In genomic region chr7:150357277-150357676, GRCh38 we compare ENCODE assay signal across 8 cellular contexts. TPM values are rescaled to one million over a fixed set of nuclear protein-coding genes. Genes with fewer than 3 reads are reported as not detected.
A peak's percentile ranks its signal among the peaks of the same experiment; 100 is the strongest.
DNase-seq lines count a peak whose midpoint lies in the region; ATAC-seq and TF ChIP-seq lines count a peak whose summit lies in the region.

No MANE protein-coding gene starts in this region.

- in situ Hi-C loops in Panc1 (cut with HindIII; ENCODE audit: low pct_unique_long_range_greater_than_20kb, low sequenced_read_pairs) = no loop called here

- TF ChIP-seq CTCF in Panc1 (IDR thresholded peaks at IDR 0.05) (no peak), Caco-2 (IDR thresholded peaks at IDR 0.05; ENCODE audit: insufficient read depth in 1 of 2, low read depth in 1 of 2, low read length in 1 of 2, severe bottlenecking in 1 of 2, unreplicated experiment in 1 of 2) (no peak), type B pancreatic cell (conservative IDR thresholded peaks at IDR 0.05) (no peak)

- no peaks in the 10 kb centered on the region for H3K27me3 Mint-ChIP-seq in CD8-positive, alpha-beta memory T cell
- H3K27me3 Mint-ChIP-seq in activated naive CD4-positive, alpha-beta T cell treated with anti-CD3 and anti-CD28 coated beads for 36 hours (ENCODE audit: low read depth) = no peaks in the 10 kb centered on the region
- no peaks in the 10 kb centered on the region for H3K27me3 Mint-ChIP-seq in Caco-2 (ENCODE audit: insufficient read depth, unreplicated experiment)
- H3K27me3 Mint-ChIP-seq in type B pancreatic cell = no peaks in the 10 kb centered on the region

- H3K27me3 ChIP-seq in CD8-positive, alpha-beta memory T cell (ENCODE audit: insufficient read depth, low read length, poor library complexity, severe bottlenecking) = no peaks in the 10 kb centered on the region
- H3K27me3 ChIP-seq in Panc1 (ENCODE audit: control insufficient read depth, insufficient read depth, low read length) = no peaks in the 10 kb centered on the region
- no peaks in the 10 kb centered on the region for H3K27me3 ChIP-seq in Caco-2 (replicated peaks; ENCODE audit: control insufficient read depth, insufficient read depth, low read length)

- peaks cover 32 to 42% (median 37%) of the 10 kb centered on the region in 3 donors for H3K4me1 Mint-ChIP-seq in CD8-positive, alpha-beta memory T cell
- peaks cover 41% of the 10 kb centered on the region for H3K4me1 Mint-ChIP-seq in activated naive CD4-positive, alpha-beta T cell treated with anti-CD3 and anti-CD28 coated beads for 36 hours (ENCODE audit: low read depth)
- H3K4me1 Mint-ChIP-seq in Caco-2 (ENCODE audit: low read depth, unreplicated experiment) (peaks cover 11% of the 10 kb centered on the region), type B pancreatic cell (ENCODE audit: unreplicated experiment) (peaks cover 25% of the 10 kb centered on the region)

- H3K36me3 ChIP-seq in CD8-positive, alpha-beta memory T cell (ENCODE audit: insufficient read depth, low read length) = no peaks in the 10 kb centered on the region
- H3K36me3 ChIP-seq in Panc1 (ENCODE audit: control insufficient read depth, insufficient read depth, low read length) = no peaks in the 10 kb centered on the region
- no peaks in the 10 kb centered on the region for H3K36me3 ChIP-seq in Caco-2 (ENCODE audit: control insufficient read depth, insufficient read depth, low read length)

- DNase-seq in CD8-positive, alpha-beta memory T cell = peak; percentile 44 to 79 (median 62)
- DNase-seq in Panc1 (ENCODE audit: low read depth, low spot score) = no peak
- peak; percentile 82 for DNase-seq in activated naive CD4-positive, alpha-beta T cell treated with anti-CD3 and anti-CD28 coated beads for 36 hours
- DNase-seq in stimulated activated CD8-positive, alpha-beta memory T cell treated with anti-CD3 and anti-CD28 coated beads, Interleukin-12 subunit alpha, Interleukin-12 subunit beta, amount 100 ng/mL, for 4 hours (ENCODE audit: low read depth) = peak; percentile 51
- no peak for DNase-seq in Caco-2
- no peak for DNase-seq in type B pancreatic cell (ENCODE audit: extremely low spot score, unreplicated experiment)
- DNase-seq in HuH-7.5 (ENCODE audit: low spot score) = no peak

- CTCF ChIA-PET in CD8-positive, alpha-beta memory T cell (lab: Charles Lee) = interaction anchor here (0.8 to 4.0 kb wide), 6 partner anchors 20 to 65 kb away, joined by 3 to 15 read pairs (median 6); a partner anchor contains a TSS
- CTCF ChIA-PET in Panc1 (lab: Charles Lee) (interaction anchor here (1.0 kb wide), 2 partner anchors 36 to 72 kb away, joined by 3 read pairs; no protein-coding TSS in a partner anchor), Caco-2 (lab: Charles Lee) (interaction anchor here (0.5 to 0.6 kb wide), 2 partner anchors 32 to 397 kb away, joined by 3 read pairs; no protein-coding TSS in a partner anchor)
- CTCF ChIA-PET in activated naive CD4-positive, alpha-beta T cell treated with anti-CD3 and anti-CD28 coated beads for 36 hours (lab: Charles Lee) = interaction anchor here (0.6 to 4.7 kb wide), 12 partner anchors 10 to 88 kb away, joined by 3 to 22 read pairs (median 4); partner anchors contain the start of gene REPIN1

- H3K27ac ChIP-seq in CD8-positive, alpha-beta memory T cell (ENCODE audit: low read depth, low read length) = no peak overlapping the region
- peak overlapping the region; percentile 70 for H3K27ac ChIP-seq in Panc1 (ENCODE audit: low read length)

- BruUV-seq in Panc1 (replicated peaks; lab: Mats Ljungman, UMichigan) (no TSS peak), Caco-2 (replicated peaks; lab: Mats Ljungman, UMichigan) (no TSS peak)

- H3K4me1 ChIP-seq in CD8-positive, alpha-beta memory T cell (ENCODE audit: insufficient read depth, low read length) = peaks cover 27% of the 10 kb centered on the region
- peaks cover 25% of the 10 kb centered on the region for H3K4me1 ChIP-seq in Panc1 (ENCODE audit: control insufficient read depth, insufficient read depth, low read length)
- no peaks in the 10 kb centered on the region for H3K4me1 ChIP-seq in Caco-2

- intact Hi-C loops in Panc1 (cut with micrococcal nuclease; ENCODE audit: unreplicated experiment) (loop anchor here (2.0 kb wide), 1 partner anchor 64 kb away; no protein-coding TSS in a partner anchor), Caco-2 (cut with micrococcal nuclease; ENCODE audit: unreplicated experiment) (no loop called here)
- intact Hi-C loops in activated naive CD4-positive, alpha-beta T cell treated with anti-CD3 and anti-CD28 coated beads for 36 hours (cut with micrococcal nuclease) = loop anchor here (1.0 to 5.0 kb wide), 8 partner anchors 11 to 485 kb away; partner anchors contain the start of genes ACTR3C, ATP6V0E2, LRRC61 and REPIN1

- H3K4me3 Mint-ChIP-seq in CD8-positive, alpha-beta memory T cell = peak overlapping the region; percentile 43 to 84 (median 76)
- peak overlapping the region; percentile 72 for H3K4me3 Mint-ChIP-seq in activated naive CD4-positive, alpha-beta T cell treated with anti-CD3 and anti-CD28 coated beads for 36 hours
- no peak overlapping the region for H3K4me3 Mint-ChIP-seq in Caco-2 (ENCODE audit: unreplicated experiment)
- H3K4me3 Mint-ChIP-seq in type B pancreatic cell = no peak overlapping the region

- H3K9me3 ChIP-seq in CD8-positive, alpha-beta memory T cell (ENCODE audit: low read length) = no peaks in the 10 kb centered on the region
- H3K9me3 ChIP-seq in Panc1 (ENCODE audit: control insufficient read depth, insufficient read depth, low read depth, low read length) (no peaks in the 10 kb centered on the region), Caco-2 (no peaks in the 10 kb centered on the region)

- H3K4me3 ChIP-seq in CD8-positive, alpha-beta memory T cell (ENCODE audit: low read length) = peak overlapping the region; percentile 28
- H3K4me3 ChIP-seq in Panc1 (ENCODE audit: low read depth in 2 of 2, low read length in 2 of 2) (no peak overlapping the region; a peak in 1 of 4 replicates), Caco-2 (ENCODE audit: low read depth, low read length) (no peak overlapping the region)

- peak; percentile 58 for ATAC-seq in HG02763 (IDR thresholded peaks at IDR 0.05; ENCODE audit: unreplicated experiment)
- ATAC-seq in Panc1 = peak; percentile 72

- peak overlapping the region; percentile 3 to 95 (median 89) for H3K27ac Mint-ChIP-seq in CD8-positive, alpha-beta memory T cell
- peak overlapping the region; percentile 84 for H3K27ac Mint-ChIP-seq in activated naive CD4-positive, alpha-beta T cell treated with anti-CD3 and anti-CD28 coated beads for 36 hours
- no peak overlapping the region for H3K27ac Mint-ChIP-seq in Caco-2 (ENCODE audit: unreplicated experiment)
- H3K27ac Mint-ChIP-seq in type B pancreatic cell = no peak overlapping the region

- H3K36me3 Mint-ChIP-seq in CD8-positive, alpha-beta memory T cell = no peaks in the 10 kb centered on the region
- H3K36me3 Mint-ChIP-seq in activated naive CD4-positive, alpha-beta T cell treated with anti-CD3 and anti-CD28 coated beads for 36 hours (ENCODE audit: low read depth) = no peaks in the 10 kb centered on the region
- no peaks in the 10 kb centered on the region for H3K36me3 Mint-ChIP-seq in Caco-2 (ENCODE audit: insufficient read depth, unreplicated experiment)
- no peaks in the 10 kb centered on the region for H3K36me3 Mint-ChIP-seq in type B pancreatic cell

- POLR2A ChIA-PET in CD8-positive, alpha-beta memory T cell (lab: Charles Lee) = interaction anchor here (1.0 kb wide), 1 partner anchor 12 kb away, joined by 4 read pairs; the partner anchor contains the start of gene REPIN1
- POLR2A ChIA-PET in Panc1 (lab: Charles Lee) (interaction anchor here (0.6 kb wide), 1 partner anchor 10 kb away, joined by 9 read pairs; no protein-coding TSS in a partner anchor), Caco-2 (lab: Charles Lee) (no interaction called here)

- peaks cover 0 to 1% (median 0%) of the 10 kb centered on the region in 5 donors for H3K9me3 Mint-ChIP-seq in CD8-positive, alpha-beta memory T cell
- no peaks in the 10 kb centered on the region for H3K9me3 Mint-ChIP-seq in activated naive CD4-positive, alpha-beta T cell treated with anti-CD3 and anti-CD28 coated beads for 36 hours
- H3K9me3 Mint-ChIP-seq in Caco-2 (ENCODE audit: unreplicated experiment) (peaks cover 12% of the 10 kb centered on the region), type B pancreatic cell (no peaks in the 10 kb centered on the region)

RNA-seq across cellular contexts. Expression of gene REPIN1, which starts 11.3 kb away (rescaled TPM):
- total RNA-seq in CD8-positive, alpha-beta memory T cell = 10 to 100 TPM; 57.0 to 58.2 TPM
- polyA plus RNA-seq in CD8-positive, alpha-beta memory T cell = 60.8 TPM
- total RNA-seq in Panc1 (2021; ENCODE audit: unreplicated experiment) (209 TPM), Caco-2 (2022) (141 and 148 TPM in 2 replicates), type B pancreatic cell (ENCODE audit: low replicate concordance) (142 and 154 TPM in 2 replicates)
- polyA plus RNA-seq in Panc1 (2012; ENCODE audit: insufficient read length) = 158 TPM
- total RNA-seq in activated naive CD4-positive, alpha-beta T cell treated with anti-CD3 and anti-CD28 coated beads for 36 hours = 10 to 100 TPM; 45.7 to 49.3 TPM

RNA-seq across cellular contexts. Expression of gene RARRES2, which starts 15.8 kb away (rescaled TPM):
- total RNA-seq in CD8-positive, alpha-beta memory T cell = not detected
- polyA plus RNA-seq in CD8-positive, alpha-beta memory T cell = not detected
- total RNA-seq in Panc1 (2021; ENCODE audit: unreplicated experiment) (1.1 TPM), Caco-2 (2022) (not detected in 2 replicates), type B pancreatic cell (ENCODE audit: low replicate concordance) (16.3 and 109 TPM in 2 replicates)
- not detected for polyA plus RNA-seq in Panc1 (2012; ENCODE audit: insufficient read length)
- total RNA-seq in activated naive CD4-positive, alpha-beta T cell treated with anti-CD3 and anti-CD28 coated beads for 36 hours = not detected

RNA-seq across cellular contexts. Expression of gene ZNF775, which starts 21.9 kb away (rescaled TPM):
- 1 to 10 TPM; 6.0 TPM for total RNA-seq in CD8-positive, alpha-beta memory T cell
- 8.7 TPM for polyA plus RNA-seq in CD8-positive, alpha-beta memory T cell
- total RNA-seq in Panc1 (2021; ENCODE audit: unreplicated experiment) (14.7 TPM), Caco-2 (2022) (4.0 and 4.4 TPM in 2 replicates), type B pancreatic cell (ENCODE audit: low replicate concordance) (6.9 and 12.3 TPM in 2 replicates)
- 14.8 TPM for polyA plus RNA-seq in Panc1 (2012; ENCODE audit: insufficient read length)
- total RNA-seq in activated naive CD4-positive, alpha-beta T cell treated with anti-CD3 and anti-CD28 coated beads for 36 hours = 1 to 10 TPM; 4.5 to 5.2 TPM

RNA-seq across cellular contexts. Expression of gene ACTR3C, which starts 33.9 kb away (rescaled TPM):
- 1 to 10 TPM; 4.5 to 6.6 TPM for total RNA-seq in CD8-positive, alpha-beta memory T cell
- polyA plus RNA-seq in CD8-positive, alpha-beta memory T cell = 4.7 TPM
- total RNA-seq in Panc1 (2021; ENCODE audit: unreplicated experiment) (6.5 TPM), Caco-2 (2022) (8.0 and 9.2 TPM in 2 replicates), type B pancreatic cell (ENCODE audit: low replicate concordance) (4.8 and 8.7 TPM in 2 replicates)
- 2.8 TPM for polyA plus RNA-seq in Panc1 (2012; ENCODE audit: insufficient read length)
- total RNA-seq in activated naive CD4-positive, alpha-beta T cell treated with anti-CD3 and anti-CD28 coated beads for 36 hours = 1 to 10 TPM; 3.1 to 3.4 TPM

RNA-seq across cellular contexts. Expression of gene LRRC61, which starts 34.1 kb away (rescaled TPM):
- total RNA-seq in CD8-positive, alpha-beta memory T cell = 10 to 100 TPM; 27.9 to 32.0 TPM
- 25.8 TPM for polyA plus RNA-seq in CD8-positive, alpha-beta memory T cell
- 13.8 TPM for total RNA-seq in Panc1 (2021; ENCODE audit: unreplicated experiment)
- polyA plus RNA-seq in Panc1 (2012; ENCODE audit: insufficient read length) = 24.0 TPM
- total RNA-seq in activated naive CD4-positive, alpha-beta T cell treated with anti-CD3 and anti-CD28 coated beads for 36 hours = 10 to 100 TPM; 10.3 to 13.3 TPM
- total RNA-seq in Caco-2 (2022) = 32.4 and 35.8 TPM in 2 replicates
- 13.0 and 17.7 TPM in 2 replicates for total RNA-seq in type B pancreatic cell (ENCODE audit: low replicate concordance)

Comparison
In these comparisons a context has a peak if more than half of its experiments do, and no peak if none do; other contexts are left out.
1. DNase-seq: peak in CD8-positive, alpha-beta memory T cell (5 of 5), activated naive CD4-positive, alpha-beta T cell treated with anti-CD3 and anti-CD28 coated beads for 36 hours (single experiment) and stimulated activated CD8-positive, alpha-beta memory T cell treated with anti-CD3 and anti-CD28 coated beads, Interleukin-12 subunit alpha, Interleukin-12 subunit beta, amount 100 ng/mL, for 4 hours (single experiment); none in Panc1 (single experiment), Caco-2 (0 of 2), type B pancreatic cell (single experiment) and HuH-7.5 (single experiment).
2. H3K27ac Mint-ChIP-seq: peak in CD8-positive, alpha-beta memory T cell (8 of 8) and activated naive CD4-positive, alpha-beta T cell treated with anti-CD3 and anti-CD28 coated beads for 36 hours (single experiment); none in Caco-2 (single experiment) and type B pancreatic cell (single experiment).
3. H3K4me3 Mint-ChIP-seq: peak in CD8-positive, alpha-beta memory T cell (7 of 7) and activated naive CD4-positive, alpha-beta T cell treated with anti-CD3 and anti-CD28 coated beads for 36 hours (single experiment); none in Caco-2 (single experiment) and type B pancreatic cell (single experiment).